12 cellular contexts compared by ENCODE assay signal in the genomic region with DNA sequence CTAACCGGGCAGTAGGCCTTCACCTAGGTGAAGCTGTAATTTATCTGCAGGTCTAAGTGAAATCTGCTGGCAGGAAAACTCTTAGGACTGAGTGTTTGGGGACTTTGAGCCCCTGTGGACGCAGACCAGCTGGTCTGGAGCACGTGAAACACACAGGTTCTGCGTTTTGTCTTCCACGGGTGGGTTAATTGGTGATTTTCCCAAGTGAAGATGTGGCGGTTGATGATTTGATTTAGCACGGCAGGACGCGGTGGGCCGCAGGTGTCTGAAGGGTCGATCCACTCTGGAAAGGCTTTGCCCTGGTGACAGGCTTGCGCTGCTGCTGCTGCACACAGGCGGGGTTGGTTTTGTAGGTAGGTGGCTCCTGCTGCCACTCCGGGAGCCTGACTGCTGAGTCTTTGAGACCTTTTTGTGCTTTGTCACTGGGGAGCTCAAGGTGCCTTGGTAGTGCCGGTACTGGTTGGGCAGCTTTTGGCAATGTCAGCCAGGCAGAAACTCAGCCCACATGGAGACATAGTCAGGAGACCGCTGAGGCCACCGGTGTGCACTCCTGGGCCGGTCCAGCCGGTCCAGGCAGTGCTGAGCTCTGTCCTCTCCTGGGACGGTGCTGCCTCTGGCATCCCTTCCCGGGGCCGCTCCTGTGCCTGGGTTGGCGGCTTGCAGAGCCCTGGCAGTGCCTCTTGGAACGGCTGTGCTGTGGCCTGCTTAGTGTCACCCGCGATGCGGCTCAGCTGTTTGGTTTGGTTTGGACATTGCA. TPM values are rescaled to one million over a fixed set of nuclear protein-coding genes. Genes with fewer than 3 reads are reported as not detected.
DNase-seq lines count a peak whose midpoint lies in the region; ATAC-seq and TF ChIP-seq lines count a peak whose summit lies in the region.
"Had no signal": no experiment of that assay in that cellular context is flagged by ENCODE, and none has a peak within 500 bp of the region (broad histone marks: within the 10 kb centered on the region; RNA-seq: fewer than 3 reads in every experiment).

No MANE protein-coding gene starts in this region.

- no peak for DNase-seq in CD14-positive monocyte (ENCODE audit: low spot score)
- peak; percentile 79 for DNase-seq in cardiac septum (ENCODE audit: low spot score)
- no peak for DNase-seq in osteocyte (ENCODE audit: extremely low spot score, unreplicated experiment)
- DNase-seq in colonic mucosa, result no peak
- no peak for DNase-seq in ecto neural progenitor cell (ENCODE audit: low spot score)
- no peak for DNase-seq in stimulated activated naive CD8-positive, alpha-beta T cell treated with anti-CD3 and anti-CD28 coated beads, Interleukin-15, amount 100 ng/mL, for 72 hours
- DNase-seq: activated T-cell treated with anti-CD3 and anti-CD28 coated beads, Interleukin-2, amount 50 U/mL, for 24 hours; NK-92 treated with Interleukin-12 subunit alpha and Interleukin-12 subunit beta, amount 100 ng/mL, for 24 hours; stimulated activated CD4-positive, alpha-beta T cell treated with anti-CD3 and anti-CD28 coated beads, Interleukin-1b, Interleukin-23, amount 100 ng/mL, for 48 hours had no signal

- H3K9me3 ChIP-seq in colonic mucosa, result no peaks in the 10 kb centered on the region

- peak overlapping the region; percentile 95 for H3K27ac ChIP-seq in VCaP
- H3K27ac ChIP-seq in colonic mucosa, result no peak overlapping the region
- H3K27ac ChIP-seq: HL-60 had no signal

- ATAC-seq in GM21515 (IDR thresholded peaks at IDR 0.05; ENCODE audit: unreplicated experiment), result no peak
- ATAC-seq in stimulated activated naive CD8-positive, alpha-beta T cell treated with anti-CD3 and anti-CD28 coated beads, Interleukin-15, amount 100 ng/mL, for 72 hours, result no peak

- H3K36me3 Mint-ChIP-seq in CD14-positive monocyte (peaks cover 17 to 34% of the 10 kb centered on the region in 2 donors), osteocyte (ENCODE audit: unreplicated experiment) (peaks cover 2% of the 10 kb centered on the region)

- no peaks in the 10 kb centered on the region for H3K4me1 ChIP-seq in colonic mucosa

- intact Hi-C loops in CD14-positive monocyte (cut with micrococcal nuclease) (loop anchor here in 1 of 2 donors (10.0 kb wide), 1 partner anchor 188 kb away; a partner anchor contains a TSS), cardiac septum (cut with DNase I) (no loop called here), colonic mucosa (cut with DNase I) (no loop called here)

- H3K9me3 Mint-ChIP-seq in CD14-positive monocyte (peaks cover 0 to 6% (median 0%) of the 10 kb centered on the region in 7 donors), osteocyte (ENCODE audit: unreplicated experiment) (no peaks in the 10 kb centered on the region)
- no peaks in the 10 kb centered on the region for H3K9me3 Mint-ChIP-seq in stimulated activated naive CD8-positive, alpha-beta T cell treated with anti-CD3 and anti-CD28 coated beads, Interleukin-15, amount 100 ng/mL, for 72 hours
- H3K9me3 Mint-ChIP-seq: activated T-cell treated with anti-CD3 and anti-CD28 coated beads, Interleukin-2, amount 50 U/mL, for 24 hours had no signal

- no peaks in the 10 kb centered on the region for H3K36me3 ChIP-seq in colonic mucosa

- H3K27ac Mint-ChIP-seq in CD14-positive monocyte, result peak overlapping the region in 1 of 7 donors; percentile 68
- no peak overlapping the region for H3K27ac Mint-ChIP-seq in osteocyte (ENCODE audit: unreplicated experiment)
- no peak overlapping the region for H3K27ac Mint-ChIP-seq in stimulated activated naive CD8-positive, alpha-beta T cell treated with anti-CD3 and anti-CD28 coated beads, Interleukin-15, amount 100 ng/mL, for 72 hours
- H3K27ac Mint-ChIP-seq: activated T-cell treated with anti-CD3 and anti-CD28 coated beads, Interleukin-2, amount 50 U/mL, for 24 hours had no signal

- TF ChIP-seq CTCF in CD14-positive monocyte (IDR thresholded peaks at IDR 0.05) (no peak), VCaP (conservative IDR thresholded peaks at IDR 0.05) (no peak), osteocyte (IDR thresholded peaks at IDR 0.05) (no peak), colonic mucosa (IDR thresholded peaks at IDR 0.05) (no peak)

- peak overlapping the region; percentile 85 to 94 for H3K4me3 Mint-ChIP-seq in CD14-positive monocyte
- peak overlapping the region; percentile 85 for H3K4me3 Mint-ChIP-seq in osteocyte (ENCODE audit: unreplicated experiment)
- H3K4me3 Mint-ChIP-seq in stimulated activated naive CD8-positive, alpha-beta T cell treated with anti-CD3 and anti-CD28 coated beads, Interleukin-15, amount 100 ng/mL, for 72 hours, result no peak overlapping the region

- H3K27me3 ChIP-seq in colonic mucosa, result no peaks in the 10 kb centered on the region

- no peak overlapping the region for H3K4me3 ChIP-seq in colonic mucosa

- H3K27me3 Mint-ChIP-seq in CD14-positive monocyte (ENCODE audit: low read depth in 3 of 3) (peaks cover 22 to 39% (median 25%) of the 10 kb centered on the region in 3 donors), osteocyte (ENCODE audit: unreplicated experiment) (no peaks in the 10 kb centered on the region)
- peaks cover 36% of the 10 kb centered on the region for H3K27me3 Mint-ChIP-seq in stimulated activated naive CD8-positive, alpha-beta T cell treated with anti-CD3 and anti-CD28 coated beads, Interleukin-15, amount 100 ng/mL, for 72 hours

- H3K9ac ChIP-seq in colonic mucosa (ENCODE audit: low read depth in 2 of 2, low read length in 2 of 2), result peak overlapping the region in 1 of 2 donors; percentile 53

- H3K4me1 Mint-ChIP-seq in CD14-positive monocyte (peaks cover 38% of the 10 kb centered on the region), osteocyte (ENCODE audit: unreplicated experiment) (peaks cover 66% of the 10 kb centered on the region)
- peaks cover 40% of the 10 kb centered on the region for H3K4me1 Mint-ChIP-seq in stimulated activated naive CD8-positive, alpha-beta T cell treated with anti-CD3 and anti-CD28 coated beads, Interleukin-15, amount 100 ng/mL, for 72 hours

RNA-seq across cellular contexts. Expression of a gene that starts 2.3 kb away (rescaled TPM):
- 10 to 100 TPM in 1 of 2 donors, 1 to 10 TPM in 1; 8.6 to 11.2 TPM for polyA plus RNA-seq in CD14-positive monocyte
- 9.8 TPM for total RNA-seq in cardiac septum
- 24.4 and 29.0 TPM in 2 replicates for total RNA-seq in osteocyte
- 10 to 100 TPM; 14.7 to 22.7 TPM for total RNA-seq in colonic mucosa

RNA-seq across cellular contexts. Expression of a gene that starts 45.6 kb away (rescaled TPM):
- 10 to 100 TPM; 44.1 to 44.8 TPM for polyA plus RNA-seq in CD14-positive monocyte
- 21.7 TPM for total RNA-seq in cardiac septum
- total RNA-seq in osteocyte, result 31.1 and 35.9 TPM in 2 replicates
- total RNA-seq in colonic mucosa, result 10 to 100 TPM; 29.1 to 43.5 TPM

Comparison
In these comparisons a context has a peak if more than half of its experiments do, and no peak if none do; other contexts are left out.
1. H3K4me3 Mint-ChIP-seq: peak in CD14-positive monocyte (2 of 2) and osteocyte (single experiment); none in stimulated activated naive CD8-positive, alpha-beta T cell treated with anti-CD3 and anti-CD28 coated beads, Interleukin-15, amount 100 ng/mL, for 72 hours (0 of 2).